2 cellular contexts compared by ENCODE assay signal in genomic region chrX:118730500-118731247, GRCh38.
TF ChIP-seq lines count a peak whose summit lies in the region.

No MANE protein-coding gene starts in this region.

TF ChIP-seq in HepG2, 621 proteins besides CTCF, POLR2A, EP300 and RAD21:
- TF ChIP-seq ISX (CRISPR knock-in tag; conservative IDR thresholded peaks at IDR 0.05) (no peak), PBX2 (CRISPR knock-in tag; IDR thresholded peaks at IDR 0.05) (no peak), ZFAT (CRISPR knock-in tag; conservative IDR thresholded peaks at IDR 0.05) (no peak), TBX2 (CRISPR knock-in tag; IDR thresholded peaks at IDR 0.05; ENCODE audit: borderline replicate concordance) (no peak), ZKSCAN8 (CRISPR knock-in tag; IDR thresholded peaks at IDR 0.05; ENCODE audit: borderline replicate concordance) (no peak), E2F5 (CRISPR knock-in tag; conservative IDR thresholded peaks at IDR 0.05) (no peak), ZNF430 (CRISPR knock-in tag; IDR thresholded peaks at IDR 0.05) (no peak), CEBPZ (IDR thresholded peaks at IDR 0.05; ENCODE audit: low read length) (no peak), ZNF768 (CRISPR knock-in tag; IDR thresholded peaks at IDR 0.05) (no peak), TFDP1 (CRISPR knock-in tag; IDR thresholded peaks at IDR 0.05; ENCODE audit: borderline replicate concordance) (no peak), GATA4 (IDR thresholded peaks at IDR 0.05; ENCODE audit: borderline replicate concordance, low read depth) (no peak)
TF ChIP-seq in HepG2: peak in this region for 0.

TF ChIP-seq in HEK293T, 16 proteins besides CTCF, POLR2A, EP300 and RAD21:
- TF ChIP-seq LEF1 (IDR thresholded peaks at IDR 0.05; ENCODE audit: borderline replicate concordance): no peak
- TF ChIP-seq FOXK2 (IDR thresholded peaks at IDR 0.05): no peak
- no peak for TF ChIP-seq FOXA1 (IDR thresholded peaks at IDR 0.05)
- no peak for TF ChIP-seq BHLHE40 (IDR thresholded peaks at IDR 0.05; ENCODE audit: borderline replicate concordance)
- TF ChIP-seq FOXM1 (IDR thresholded peaks at IDR 0.05; ENCODE audit: borderline replicate concordance): no peak
- no peak for TF ChIP-seq SP1 (IDR thresholded peaks at IDR 0.05)
- no peak for TF ChIP-seq SUZ12 (IDR thresholded peaks at IDR 0.05)
TF ChIP-seq in HEK293T: peak in this region for 0.
